ENCODE assay signal across 1 cellular context in genomic region chr12:113185180-113186032, GRCh38.
A peak's percentile ranks its signal among the peaks of the same experiment; 100 is the strongest.
TF ChIP-seq lines count a peak whose summit lies in the region.

Gene DDX54 (minus strand): TSS chr12:113185478. CDS start chr12:113185451, 27 bp downstream.
Gene RITA1 (plus strand): TSS chr12:113185721. CDS start chr12:113186747, 1,026 bp downstream.

TF ChIP-seq in HepG2, 621 proteins besides CTCF, POLR2A, EP300 and RAD21 (continued from another document and continues in another):
- no peak for TF ChIP-seq MTA3 (CRISPR knock-in tag; IDR thresholded peaks at IDR 0.05)
- 0 out of 2 replicates have a peak, but pooled peaks have one; percentile 18 for TF ChIP-seq HOXA5 (CRISPR knock-in tag; IDR thresholded peaks at IDR 0.05)
- no peak for TF ChIP-seq ZNF512 (CRISPR knock-in tag; IDR thresholded peaks at IDR 0.05)
- peak; percentile 93 for TF ChIP-seq ZNF740 (CRISPR knock-in tag; IDR thresholded peaks at IDR 0.05)
- peak; percentile 40; the same call in 1 of the 2 replicates for TF ChIP-seq ZNF235 (CRISPR knock-in tag; IDR thresholded peaks at IDR 0.05; ENCODE audit: borderline replicate concordance)
- no peak; the same call in 1 of the 2 replicates for TF ChIP-seq ZFP1 (CRISPR knock-in tag; IDR thresholded peaks at IDR 0.05)
- no peak for TF ChIP-seq MBD4 (IDR thresholded peaks at IDR 0.05; ENCODE audit: borderline replicate concordance, low read length)
- TF ChIP-seq DNMT1 (CRISPR knock-in tag; IDR thresholded peaks at IDR 0.05), result no peak; the same call in 1 of the 2 replicates
- TF ChIP-seq ZBTB42 (CRISPR knock-in tag; IDR thresholded peaks at IDR 0.05), result peak; percentile 80; the same call in 1 of the 2 replicates
- no peak for TF ChIP-seq CSRNP2 (CRISPR knock-in tag; conservative IDR thresholded peaks at IDR 0.05; ENCODE audit: low read depth)
- TF ChIP-seq ZNF282 (IDR thresholded peaks at IDR 0.05; ENCODE audit: partially characterized antibody), result no peak
- TF ChIP-seq ZNF558 (CRISPR knock-in tag; IDR thresholded peaks at IDR 0.05; ENCODE audit: borderline replicate concordance), result peak; percentile 89; the same call in 1 of the 2 replicates
- no peak for TF ChIP-seq ZNF24 (IDR thresholded peaks at IDR 0.05)
- TF ChIP-seq SRF (IDR thresholded peaks at IDR 0.05; ENCODE audit: low read depth, low read length), result 0 out of 2 replicates have a peak, but pooled peaks have one; percentile 7
- TF ChIP-seq ZNF34 (CRISPR knock-in tag; IDR thresholded peaks at IDR 0.05; ENCODE audit: borderline replicate concordance), result no peak
- peak; percentile 67; the same call in 1 of the 3 replicates for TF ChIP-seq MXI1 (IDR thresholded peaks at IDR 0.05; ENCODE audit: borderline replicate concordance, low read depth, low read length)
- TF ChIP-seq ZNF781 (CRISPR knock-in tag; IDR thresholded peaks at IDR 0.05; ENCODE audit: borderline replicate concordance, not compliant biosample characterization), result peak; percentile 95
- peak; percentile 75; the same call in 1 of the 2 replicates for TF ChIP-seq ZNF17 (CRISPR knock-in tag; IDR thresholded peaks at IDR 0.05)
- TF ChIP-seq ZNF614 (CRISPR knock-in tag; IDR thresholded peaks at IDR 0.05; ENCODE audit: borderline replicate concordance), result no peak
- no peak for TF ChIP-seq ZSCAN5A (CRISPR knock-in tag; IDR thresholded peaks at IDR 0.05; ENCODE audit: borderline replicate concordance)
- peak; percentile 57; the same call in 1 of the 2 replicates for TF ChIP-seq SKIL (CRISPR knock-in tag; IDR thresholded peaks at IDR 0.05; ENCODE audit: borderline replicate concordance)
- TF ChIP-seq ATF7-NPFF (CRISPR knock-in tag; IDR thresholded peaks at IDR 0.05; ENCODE audit: low read depth), result peak; percentile 91; the same call in 1 of the 2 replicates
- TF ChIP-seq MLLT10 (CRISPR knock-in tag; IDR thresholded peaks at IDR 0.05), result no peak
- TF ChIP-seq TMF1 (CRISPR knock-in tag; IDR thresholded peaks at IDR 0.05; ENCODE audit: low read depth), result peak; percentile 10; the same call in 1 of the 2 replicates
- peak; percentile 91 for TF ChIP-seq AGO2 (optimal IDR thresholded peaks at IDR 0.05; ENCODE audit: low read depth, low read length)
- no peak for TF ChIP-seq ZNF75D (CRISPR knock-in tag; IDR thresholded peaks at IDR 0.05; ENCODE audit: borderline replicate concordance)
- peak; percentile 99 for TF ChIP-seq PHF8 (CRISPR knock-in tag; IDR thresholded peaks at IDR 0.05)
- TF ChIP-seq SP1 (IDR thresholded peaks at IDR 0.05), result no peak
- peak; percentile 88 for TF ChIP-seq SP1 (CRISPR knock-in tag; IDR thresholded peaks at IDR 0.05)
- no peak for TF ChIP-seq RORA (CRISPR knock-in tag; IDR thresholded peaks at IDR 0.05)
- TF ChIP-seq DZIP1 (CRISPR knock-in tag; IDR thresholded peaks at IDR 0.05), result peak; percentile 82
- TF ChIP-seq ZBTB43 (CRISPR knock-in tag; conservative IDR thresholded peaks at IDR 0.05), result peak; percentile 28; the same call in 1 of the 2 replicates
- peak; percentile 34; the same call in 1 of the 2 replicates for TF ChIP-seq GATAD2A (CRISPR knock-in tag; IDR thresholded peaks at IDR 0.05)
- TF ChIP-seq ZNF335 (CRISPR knock-in tag; IDR thresholded peaks at IDR 0.05), result peak; percentile 34; the same call in 1 of the 2 replicates
- TF ChIP-seq ZNF407 (CRISPR knock-in tag; IDR thresholded peaks at IDR 0.05; ENCODE audit: not compliant biosample characterization), result peak; percentile 82
- peak in 1 of 2 experiments; percentile 74; a peak in 1 of 4 replicates for TF ChIP-seq ATF4 (CRISPR knock-in tag; IDR thresholded peaks at IDR 0.05)
- peak; percentile 43; the same call in 1 of the 2 replicates for TF ChIP-seq ZNF691 (CRISPR knock-in tag; IDR thresholded peaks at IDR 0.05; ENCODE audit: borderline replicate concordance, low read depth)
